Comparison of ENCODE assay signal across 20 cellular contexts in the genomic region with DNA sequence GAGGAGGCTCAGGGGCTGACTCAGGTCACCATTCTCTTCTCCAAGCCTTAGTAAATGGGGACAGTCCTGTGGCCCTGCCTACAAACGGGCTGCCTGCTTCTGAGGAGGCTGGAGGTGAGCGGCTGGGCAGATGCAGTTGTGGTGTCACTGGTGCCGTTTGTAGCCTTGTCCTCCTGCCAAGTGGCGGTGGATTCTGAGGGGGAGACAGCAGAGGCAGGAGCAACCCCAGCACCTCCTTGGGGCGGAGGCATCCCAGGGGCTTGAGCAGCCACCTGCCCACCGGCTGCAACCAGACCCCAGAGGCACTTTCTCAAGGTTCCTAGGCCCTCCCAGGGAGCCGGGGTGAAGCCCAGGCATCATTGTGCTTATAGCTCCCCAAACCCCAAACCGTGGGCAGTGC.
A peak's percentile ranks its signal among the peaks of the same experiment; 100 is the strongest.
DNase-seq lines count a peak whose midpoint lies in the region; ATAC-seq, FAIRE-seq and TF ChIP-seq lines count a peak whose summit lies in the region.
"Had no signal": no experiment of that assay in that cellular context is flagged by ENCODE, and none has a peak within 500 bp of the region (broad histone marks: within the 10 kb centered on the region; RNA-seq: fewer than 3 reads in every experiment).

No MANE protein-coding gene starts in this region.

- POLR2A ChIA-PET in H1 (lab: Charles Lee; ENCODE audit: partially characterized antibody) = interaction anchor here (0.9 to 1.8 kb wide), 4 partner anchors 14 to 109 kb away, joined by 3 read pairs; no protein-coding TSS in a partner anchor

- TF ChIP-seq RAD21 in H1 (IDR thresholded peaks at IDR 0.05 in 1 of 2, conservative IDR thresholded peaks at IDR 0.05 in 1 of 2; ENCODE audit: low read depth in 2 of 2, low read length in 2 of 2) = no peak

- no peak overlapping the region for H4K91ac ChIP-seq in H1 (replicated peaks; ENCODE audit: insufficient read length, low read length)

- FAIRE-seq in H1 (lab: Jason Lieb, UNC) = no peak
- FAIRE-seq: bronchial epithelial cell had no signal

- H3K4ac ChIP-seq in H1 (replicated peaks; ENCODE audit: insufficient read length, low read depth, low read length) = no peak overlapping the region

- H3K36me3 ChIP-seq in cardiac muscle cell (no peaks in the 10 kb centered on the region), H1 (ENCODE audit: control insufficient read depth in 2 of 4, insufficient read depth in 4 of 4, low read length in 3 of 4) (peaks cover 0 to 2% (median 0%) of the 10 kb centered on the region in 4 experiments; a peak in 3 of 8 replicates), osteoblast (ENCODE audit: insufficient read depth, low read length) (peaks cover 35% of the 10 kb centered on the region), uterus (no peaks in the 10 kb centered on the region)

- no peak overlapping the region for H4K8ac ChIP-seq in H1 (ENCODE audit: extremely low read depth, insufficient read depth, low read length)

- peak overlapping the region; percentile 95 for H3K27ac ChIP-seq in cardiac muscle cell
- H3K27ac ChIP-seq in H1 (ENCODE audit: low read depth, low read length) = no peak overlapping the region
- peak overlapping the region; percentile 65 for H3K27ac ChIP-seq in osteoblast (ENCODE audit: low read depth, low read length)
- H3K27ac ChIP-seq in uterus = peak overlapping the region; percentile 78
- H3K27ac ChIP-seq: testis had no signal

- H3K9ac ChIP-seq in H1 (replicated peaks in 1 of 4; ENCODE audit: extremely low read depth in 1 of 4, low read depth in 3 of 4, low read length in 3 of 4) = no peak overlapping the region

- no peak overlapping the region for H4K5ac ChIP-seq in H1 (ENCODE audit: insufficient read length, low read depth, low read length)

- no peak overlapping the region for H2BK120ac ChIP-seq in H1 (replicated peaks; ENCODE audit: low read depth, low read length)

- H2BK12ac ChIP-seq in H1 (ENCODE audit: low read depth, low read length) = no peak overlapping the region

- H3K9me3 ChIP-seq in cardiac muscle cell (ENCODE audit: low read depth) (no peaks in the 10 kb centered on the region), H1 (ENCODE audit: insufficient read depth in 2 of 2, low read depth in 1 of 2, low read length in 1 of 2) (no peaks in the 10 kb centered on the region), osteoblast (ENCODE audit: low read depth, low read length) (no peaks in the 10 kb centered on the region), uterus (no peaks in the 10 kb centered on the region)
- H3K9me3 ChIP-seq: MG63, Peyer's patch, testis had no signal

- H2AFZ ChIP-seq in H1 (ENCODE audit: low read length) (no peak overlapping the region), osteoblast (ENCODE audit: low read length) (no peak overlapping the region)

- intact Hi-C loops in Right ventricle myocardium superior (cut with DNase I) (no loop called here), uterus (cut with DNase I; ENCODE audit: low total_unique reads) (no loop called here)

- H2BK20ac ChIP-seq in H1 (ENCODE audit: low read length) = no peak overlapping the region

- H3K14ac ChIP-seq in H1 (ENCODE audit: insufficient read length) = no peak overlapping the region

- H4K20me1 ChIP-seq in H1 (replicated peaks in 1 of 2; ENCODE audit: control insufficient read depth in 1 of 2, insufficient read depth in 2 of 2, low read length in 2 of 2) (peaks cover 12 to 17% of the 10 kb centered on the region in 2 experiments), osteoblast (ENCODE audit: insufficient read depth, low read length) (peaks cover 53% of the 10 kb centered on the region)

- no peak for DNase-seq in cardiac muscle cell (ENCODE audit: low read depth in 1 of 2, low spot score in 1 of 2)
- DNase-seq in Right ventricle myocardium superior = no peak
- no peak for DNase-seq in H1 (ENCODE audit: low read depth in 1 of 2, low spot score in 2 of 2)
- no peak for DNase-seq in osteoblast (ENCODE audit: insufficient read length, low spot score, missing footprints)
- DNase-seq in uterus = no peak
- no peak for DNase-seq in stimulated activated CD4-positive, alpha-beta T cell treated with anti-CD3 and anti-CD28 coated beads, Interleukin-4, amount 100 ng/mL, for 24 hours
- no peak for DNase-seq in NCI-H187 (lab: John Stamatoyannopoulos, UW)
- no peak for DNase-seq in NCI-H526 treated with DMSO at 0.1 percent for 48 hours (lab: John Stamatoyannopoulos, UW)
- DNase-seq: activated CD8-positive, alpha-beta memory T cell treated with anti-CD3 and anti-CD28 coated beads, Interleukin-2, amount 10 ng/mL, durations not matched to agents 7 days and 5 days; activated naive CD4-positive, alpha-beta T cell treated with anti-CD3 and anti-CD28 coated beads, Interleukin-2, amount 50 U/mL, for 16 hours; effector memory CD4-positive, alpha-beta T cell; GOT3; MG63; naive B cell; NCI-H2081 treated with DMSO at 0.1 percent for 48 hours; NCI-H748 treated with DMSO at 0.1 percent for 48 hours; Peyer's patch; T-helper 1 cell; testis had no signal

- 0 out of 2 replicates have a peak overlapping the region, but pooled peaks have one; percentile 44 for H2BK5ac ChIP-seq in H1 (ENCODE audit: low read depth, low read length)

- H3K18ac ChIP-seq in H1 (ENCODE audit: extremely low read depth, low read length) = no peak overlapping the region

- no peaks in the 10 kb centered on the region; a peak in 1 of 4 replicates for H3K79me2 ChIP-seq in H1 (ENCODE audit: control insufficient read depth in 1 of 2, insufficient read depth in 2 of 2, low read length in 2 of 2)
- H3K79me2 ChIP-seq in osteoblast (ENCODE audit: insufficient read depth, low read length) = peaks cover 68% of the 10 kb centered on the region

- no peak for ATAC-seq in Right ventricle myocardium superior (ENCODE audit: poor library complexity)
- ATAC-seq: activated CD8-positive, alpha-beta memory T cell treated with anti-CD3 and anti-CD28 coated beads, Interleukin-2, amount 10 ng/mL, durations not matched to agents 7 days and 5 days had no signal

- WGBS in H1 (ENCODE audit: extremely low coverage in 1 of 2, insufficient coverage in 1 of 2, insufficient read length in 1 of 2, insufficient replicate concordance in 2 of 2, low coverage in 1 of 2, low lambda C conversion rate in 2 of 2, missing lambda C conversion rate in 1 of 2), 2 experiments = 85% methylated on average over 7 of the region's 8 CpGs; no CpG with 5 or more reads in 1 of the 2 experiments

- H3K23me2 ChIP-seq in H1 (ENCODE audit: low read depth, low read length) = no peaks in the 10 kb centered on the region; the same call in 1 of the 2 replicates

- no peak overlapping the region for H2AK5ac ChIP-seq in H1 (ENCODE audit: low read depth, low read length)

- no peak for TF ChIP-seq EP300 in H1 (IDR thresholded peaks at IDR 0.05; ENCODE audit: borderline replicate concordance in 1 of 2, low read depth in 2 of 2, low read length in 2 of 2)

- no peak for TF ChIP-seq POLR2A in H1 (IDR thresholded peaks at IDR 0.05; ENCODE audit: control extremely low read depth in 1 of 2, low read depth in 2 of 2, low read length in 2 of 2)
- no peak for TF ChIP-seq POLR2A in uterus (IDR thresholded peaks at IDR 0.05)

- CTCF ChIA-PET in H1 (lab: Charles Lee; ENCODE audit: partially characterized antibody) = interaction anchor here (0.6 to 32.0 kb wide), 6 partner anchors 12 to 291 kb away, joined by 3 to 396 read pairs (median 3); no protein-coding TSS in a partner anchor

- H3K4me3 ChIP-seq in cardiac muscle cell (no peak overlapping the region), H1 (ENCODE audit: extremely low read depth in 1 of 4, insufficient read depth in 2 of 4, low read depth in 3 of 4, low read length in 4 of 4) (no peak overlapping the region), osteoblast (ENCODE audit: insufficient read depth, low read length) (no peak overlapping the region), uterus (no peak overlapping the region)
- H3K4me3 ChIP-seq: MG63, Peyer's patch, testis had no signal

- no peak overlapping the region for H3K56ac ChIP-seq in H1 (replicated peaks; ENCODE audit: insufficient read length, low read depth, low read length)

- peaks cover 98% of the 10 kb centered on the region for H3K4me1 ChIP-seq in cardiac muscle cell (ENCODE audit: low read depth)
- H3K4me1 ChIP-seq in H1 (replicated peaks in 1 of 4; ENCODE audit: control insufficient read depth in 3 of 4, insufficient read depth in 4 of 4, low read length in 3 of 4) = peaks cover 14 to 32% (median 27%) of the 10 kb centered on the region in 4 experiments
- H3K4me1 ChIP-seq in osteoblast (ENCODE audit: insufficient read depth, low read length) = peaks cover 92% of the 10 kb centered on the region
- H3K4me1 ChIP-seq in uterus = peaks cover 46 to 69% of the 10 kb centered on the region in 2 donors

- H2BK15ac ChIP-seq in H1 (ENCODE audit: low read length) = no peak overlapping the region

- no peaks in the 10 kb centered on the region for H3K27me3 ChIP-seq in cardiac muscle cell
- no peaks in the 10 kb centered on the region; a peak in 1 of 7 replicates for H3K27me3 ChIP-seq in H1 (replicated peaks in 1 of 4; ENCODE audit: control insufficient read depth in 3 of 4, extremely low read depth in 1 of 4, insufficient read depth in 3 of 4, low read length in 3 of 4)
- H3K27me3 ChIP-seq in osteoblast (ENCODE audit: insufficient read depth, low read length) = no peaks in the 10 kb centered on the region
- H3K27me3 ChIP-seq in uterus = no peaks in the 10 kb centered on the region
- H3K27me3 ChIP-seq: MG63, Peyer's patch, testis had no signal

- H3K23ac ChIP-seq in H1 (ENCODE audit: insufficient read length) = no peak overlapping the region

- H3K4me2 ChIP-seq in H1 (ENCODE audit: insufficient read depth in 1 of 2, low read depth in 2 of 2, low read length in 2 of 2) (no peak overlapping the region), osteoblast (ENCODE audit: insufficient read depth, low read length) (no peak overlapping the region)

- TF ChIP-seq CTCF in cardiac muscle cell (IDR thresholded peaks at IDR 0.05; ENCODE audit: low read depth, low read length) (no peak), H1 (IDR thresholded peaks at IDR 0.05; ENCODE audit: control extremely low read depth in 1 of 3, insufficient read depth in 1 of 3, low read depth in 1 of 3, low read length in 3 of 3) (no peak), osteoblast (IDR thresholded peaks at IDR 0.05; ENCODE audit: extremely low read depth, low read depth, low read length) (no peak), uterus (IDR thresholded peaks at IDR 0.05) (no peak)

- H3K79me1 ChIP-seq in H1 (ENCODE audit: low read depth, low read length) = peaks cover 2% of the 10 kb centered on the region

TF ChIP-seq in H1, 55 proteins besides CTCF, POLR2A, EP300 and RAD21 (continues in another document):
- no peak for TF ChIP-seq TAF1 (IDR thresholded peaks at IDR 0.05; ENCODE audit: low read depth, low read length)
- TF ChIP-seq, protein P1, sequence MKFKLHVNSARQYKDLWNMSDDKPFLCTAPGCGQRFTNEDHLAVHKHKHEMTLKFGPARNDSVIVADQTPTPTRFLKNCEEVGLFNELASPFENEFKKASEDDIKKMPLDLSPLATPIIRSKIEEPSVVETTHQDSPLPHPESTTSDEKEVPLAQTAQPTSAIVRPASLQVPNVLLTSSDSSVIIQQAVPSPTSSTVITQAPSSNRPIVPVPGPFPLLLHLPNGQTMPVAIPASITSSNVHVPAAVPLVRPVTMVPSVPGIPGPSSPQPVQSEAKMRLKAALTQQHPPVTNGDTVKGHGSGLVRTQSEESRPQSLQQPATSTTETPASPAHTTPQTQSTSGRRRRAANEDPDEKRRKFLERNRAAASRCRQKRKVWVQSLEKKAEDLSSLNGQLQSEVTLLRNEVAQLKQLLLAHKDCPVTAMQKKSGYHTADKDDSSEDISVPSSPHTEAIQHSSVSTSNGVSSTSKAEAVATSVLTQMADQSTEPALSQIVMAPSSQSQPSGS (IDR thresholded peaks at IDR 0.05; ENCODE audit: low read length) = no peak
